In genomic region chr11:113370634-113371033, GRCh38 we compare ENCODE assay signal across 28 cellular contexts. TPM values are rescaled to one million over a fixed set of nuclear protein-coding genes. Genes with fewer than 3 reads are reported as not detected.
"Had no signal": no experiment of that assay in that cellular context is flagged by ENCODE, and none has a peak within 500 bp of the region (broad histone marks: within the 10 kb centered on the region; RNA-seq: fewer than 3 reads in every experiment).

No MANE protein-coding gene starts in this region.

- H3K4me1 ChIP-seq: neural progenitor cell, parathyroid adenoma, right atrium auricular region, upper lobe of left lung had no signal

- DNase-seq: activated CD4-positive, alpha-beta memory T cell treated with anti-CD3 and anti-CD28 coated beads for 36 hours; activated CD4-positive, alpha-beta T cell treated with anti-CD3 and anti-CD28 coated beads, Interleukin-2, amount 10 ng/mL, durations not matched to agents 24 days and 14 days; activated CD4-positive, CD25-positive, alpha-beta regulatory T cell treated with anti-CD3 and anti-CD28 coated beads, Interleukin-2, amount 50 U/mL, for 72 hours; activated CD8-positive, alpha-beta memory T cell treated with anti-CD3 and anti-CD28 coated beads, Interleukin-2, amount 50 U/mL, for 48 hours; activated gamma-delta T cell; activated naive CD4-positive, alpha-beta T cell treated with anti-CD3 and anti-CD28 coated beads, Interleukin-2, amount 10 ng/mL, durations not matched to agents 7 days and 5 days; activated naive CD8-positive, alpha-beta T cell treated with anti-CD3 and anti-CD28 coated beads, Interleukin-2, amount 10 ng/mL, durations not matched to agents 7 days and 5 days; activated T-cell treated with anti-CD3 and anti-CD28 coated beads, Interleukin-2, amount 50 U/mL, for 24 hours; amniotic stem cell; brain microvascular endothelial cell; cortex of kidney; heart right ventricle; natural killer cell; occipital lobe; stimulated activated CD4-positive, alpha-beta T cell treated with anti-CD3 and anti-CD28 coated beads, Interleukin-1b, Interleukin-23, amount 100 ng/mL, for 48 hours; stimulated activated CD4-positive, alpha-beta T cell treated with anti-CD3 and anti-CD28 coated beads, Interleukin-4, amount 100 ng/mL, for 4 hours; stimulated activated CD8-positive, alpha-beta memory T cell treated with anti-CD3 and anti-CD28 coated beads, Interleukin-4, amount 100 ng/mL, for 48 hours; stimulated activated naive CD8-positive, alpha-beta T cell treated with anti-CD3 and anti-CD28 coated beads, Interleukin-15, amount 100 ng/mL, for 72 hours; thyroid gland had no signal

- H3K4me2 ChIP-seq: neural progenitor cell, smooth muscle cell had no signal

- H3K9ac ChIP-seq: neural progenitor cell, parathyroid adenoma had no signal

- H3K27me3 ChIP-seq: brain microvascular endothelial cell, heart right ventricle, neural progenitor cell, right atrium auricular region, thyroid gland, upper lobe of left lung had no signal

- H3K36me3 ChIP-seq: brain microvascular endothelial cell, neural progenitor cell, right atrium auricular region had no signal

- H3K4me3 ChIP-seq: heart right ventricle, neural progenitor cell, right atrium auricular region, smooth muscle cell, thyroid gland, upper lobe of left lung had no signal

- ATAC-seq: heart right ventricle; natural killer cell; stimulated activated memory B cell treated with anti-CD40 and anti-IgM and Interleukin-4, amounts not matched to agents 10 μg/mL and 1 μg/mL and 100 μg/mL, for 72 hours; stimulated activated naive CD8-positive, alpha-beta T cell treated with anti-CD3 and anti-CD28 coated beads, Interleukin-15, amount 100 ng/mL, for 72 hours had no signal

- H3K79me2 ChIP-seq: parathyroid adenoma had no signal

- H3K27ac ChIP-seq: brain microvascular endothelial cell, heart right ventricle, neural progenitor cell, parathyroid adenoma, right atrium auricular region, thyroid gland, upper lobe of left lung had no signal

- H2AFZ ChIP-seq: neural progenitor cell, parathyroid adenoma had no signal

- H3K9me3 ChIP-seq: heart right ventricle, right atrium auricular region, thyroid gland, upper lobe of left lung had no signal

RNA-seq across cellular contexts. Expression of gene ANKK1, which starts 16.9 kb away (rescaled TPM):
- total RNA-seq: activated CD4-positive, alpha-beta T cell treated with anti-CD3 and anti-CD28 coated beads, Interleukin-2, amount 10 ng/mL, durations not matched to agents 24 days and 14 days; astrocyte; chondrocyte; endothelial cell of umbilical vein; heart right ventricle; occipital lobe; right atrium auricular region; smooth muscle cell had no signal
- polyA plus RNA-seq: endothelial cell of umbilical vein, smooth muscle cell had no signal
